In the genomic region with DNA sequence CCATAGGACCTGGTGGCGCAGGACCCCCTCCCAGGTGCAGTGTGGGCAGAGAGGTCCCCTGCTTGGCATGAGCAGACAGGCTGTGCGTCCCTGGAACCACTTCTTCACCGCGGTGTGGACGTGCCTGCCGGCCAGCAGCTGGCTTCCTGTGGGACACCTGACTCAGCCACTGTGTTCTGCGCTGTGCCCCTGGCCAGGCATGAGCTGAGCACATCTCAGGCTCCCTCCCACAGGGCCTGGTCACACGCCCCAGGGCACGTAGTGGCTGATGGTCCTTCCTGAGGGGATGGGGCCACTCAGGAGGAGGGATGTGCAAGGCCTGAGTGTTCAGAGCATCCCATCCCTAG, we compare ENCODE assay signal across 10 cellular contexts. TPM values are rescaled to one million over a fixed set of nuclear protein-coding genes. Genes with fewer than 3 reads are reported as not detected.
DNase-seq lines count a peak whose midpoint lies in the region; ATAC-seq and TF ChIP-seq lines count a peak whose summit lies in the region.
"Had no signal": no experiment of that assay in that cellular context is flagged by ENCODE, and none has a peak within 500 bp of the region (broad histone marks: within the 10 kb centered on the region; RNA-seq: fewer than 3 reads in every experiment).

No MANE protein-coding gene starts in this region.

- intact Hi-C loops in uterus (cut with DNase I; ENCODE audit: low total_unique reads), result no loop called here

- H3K27ac ChIP-seq in Peyer's patch, result peak overlapping the region in 3 of 4 donors; percentile 42 to 84 (median 56)
- peak overlapping the region; percentile 90 for H3K27ac ChIP-seq in muscle layer of duodenum (ENCODE audit: low read length)
- peak overlapping the region; percentile 89 to 100 for H3K27ac ChIP-seq in uterus

- H3K9me3 ChIP-seq in Peyer's patch (no peaks in the 10 kb centered on the region), muscle layer of duodenum (ENCODE audit: control insufficient read depth in 1 of 2, low read length in 2 of 2) (no peaks in the 10 kb centered on the region), uterus (no peaks in the 10 kb centered on the region)
- H3K9me3 ChIP-seq: adrenal gland had no signal

- no peak overlapping the region for H3K4me3 ChIP-seq in Peyer's patch
- H3K4me3 ChIP-seq in muscle layer of duodenum (ENCODE audit: low read depth in 1 of 2, low read length in 2 of 2), result no peak overlapping the region
- H3K4me3 ChIP-seq in uterus, result no peak overlapping the region
- H3K4me3 ChIP-seq: adrenal gland had no signal

- H3K36me3 ChIP-seq in Peyer's patch (peaks cover 0 to 24% (median 0%) of the 10 kb centered on the region in 3 donors), muscle layer of duodenum (ENCODE audit: control insufficient read depth in 1 of 2, insufficient read depth in 2 of 2, low read length in 2 of 2) (peaks cover 17 to 22% of the 10 kb centered on the region in 2 donors), uterus (no peaks in the 10 kb centered on the region)

- H3K4me1 ChIP-seq in Peyer's patch, result peaks cover 0 to 44% (median 4%) of the 10 kb centered on the region in 4 donors
- H3K4me1 ChIP-seq in muscle layer of duodenum (ENCODE audit: control insufficient read depth in 1 of 2, insufficient read depth in 2 of 2, low read length in 2 of 2), result peaks cover 22 to 53% of the 10 kb centered on the region in 2 donors
- peaks cover 5 to 10% of the 10 kb centered on the region in 2 donors for H3K4me1 ChIP-seq in uterus

- TF ChIP-seq CTCF in Peyer's patch (IDR thresholded peaks at IDR 0.05), result no peak
- TF ChIP-seq CTCF in uterus (IDR thresholded peaks at IDR 0.05), result no peak

- DNase-seq in Peyer's patch (peak in 2 of 3 donors; percentile 45 to 48), uterus (peak; percentile 37 to 57), SKM-1 (lab: John Stamatoyannopoulos, UW; ENCODE audit: unreplicated experiment) (no peak), NCI-H226 (no peak)
- DNase-seq in activated naive CD4-positive, alpha-beta T cell (lab: John Stamatoyannopoulos, UW), result no peak
- DNase-seq: NCI-H1417 treated with DMSO at 0.1 percent for 48 hours, RPMI8226 had no signal

- no peaks in the 10 kb centered on the region for H3K27me3 ChIP-seq in Peyer's patch
- H3K27me3 ChIP-seq in muscle layer of duodenum (ENCODE audit: low read depth, low read length), result no peaks in the 10 kb centered on the region
- H3K27me3 ChIP-seq in uterus, result no peaks in the 10 kb centered on the region
- H3K27me3 ChIP-seq: adrenal gland had no signal

- ATAC-seq in esophagus mucosa, result peak; percentile 5

- TF ChIP-seq POLR2A in Peyer's patch (IDR thresholded peaks at IDR 0.05), result no peak
- TF ChIP-seq POLR2A in uterus (IDR thresholded peaks at IDR 0.05), result no peak

RNA-seq across cellular contexts. Expression of gene DEPP1, which starts 3.5 kb away (rescaled TPM):
- 10 to 100 TPM in 3 of 4 donors, 1 to 10 TPM in 1; 3.9 to 96.0 (median 49.8) TPM for total RNA-seq in Peyer's patch
- 3.3 TPM for total RNA-seq in esophagus mucosa
- total RNA-seq in uterus, result 100 to 1,000 TPM in 1 of 4 donors, 10 to 100 TPM in 2, 1 to 10 TPM in 1; 8.2 to 266 (median 52.8) TPM

RNA-seq across cellular contexts. Expression of gene ZNF22, which starts 18.6 kb away (rescaled TPM):
- total RNA-seq in Peyer's patch (10 to 100 TPM in 1 of 4 donors, 1 to 10 TPM in 3; 4.7 to 19.0 (median 8.0) TPM), esophagus mucosa (7.0 TPM), uterus (10 to 100 TPM; 20.7 to 78.1 (median 34.6) TPM)

RNA-seq across cellular contexts. Expression of gene RASSF4, which starts 22.5 kb away (rescaled TPM):
- total RNA-seq in Peyer's patch, result 10 to 100 TPM; 62.7 to 99.6 (median 68.2) TPM
- total RNA-seq in esophagus mucosa, result 2.3 TPM
- 10 to 100 TPM in 1 of 4 donors, 1 to 10 TPM in 3; 6.1 to 26.5 (median 8.2) TPM for total RNA-seq in uterus

Comparison
In these comparisons a context has a peak if more than half of its experiments do, and no peak if none do; other contexts are left out.
1. DNase-seq: peak in Peyer's patch (2 of 3) and uterus (2 of 2); none in activated naive CD4-positive, alpha-beta T cell (0 of 4), SKM-1 (single experiment) and NCI-H226 (single experiment).
2. Peak in every context shown above with its lines, with median percentiles within 50 percentile points of each other: H3K27ac ChIP-seq.